In the genomic region with DNA sequence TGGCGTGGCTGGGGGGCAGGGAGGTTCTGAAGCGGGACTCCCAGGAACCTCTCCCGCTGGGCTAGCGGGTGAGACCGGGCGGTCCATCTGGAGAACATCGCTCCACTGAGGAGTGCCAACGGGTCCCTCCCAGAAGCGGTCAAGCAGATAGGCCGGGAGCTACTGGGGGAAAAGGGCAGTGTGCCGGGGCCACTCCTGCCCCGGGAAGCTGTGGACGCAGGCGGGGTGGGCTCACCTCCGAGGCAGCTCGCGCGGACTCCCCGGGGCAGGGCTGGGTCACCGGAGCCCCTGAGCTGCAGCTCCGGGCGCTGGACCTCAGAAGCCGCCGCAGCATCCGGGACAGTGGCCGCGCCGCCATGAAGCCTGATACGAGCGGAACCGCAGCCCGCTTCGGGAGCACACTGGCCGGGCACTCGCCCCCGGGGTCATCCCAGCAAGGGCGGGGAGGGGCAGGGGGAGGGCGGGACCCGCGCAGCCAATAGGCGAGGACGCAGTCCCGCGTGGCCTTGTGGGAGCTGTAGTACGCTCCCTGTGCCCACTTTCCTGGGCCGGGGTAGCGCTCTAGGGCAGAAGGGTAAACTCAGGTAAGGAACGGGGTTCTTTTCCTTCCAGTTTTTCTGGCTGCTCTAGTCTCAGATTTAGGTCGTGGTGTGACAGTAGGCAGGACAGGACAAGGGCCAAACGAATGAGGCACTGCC, we compare ENCODE assay signal across 8 cellular contexts. TPM values are rescaled to one million over a fixed set of nuclear protein-coding genes. Genes with fewer than 3 reads are reported as not detected.
DNase-seq lines count a peak whose midpoint lies in the region; ATAC-seq and TF ChIP-seq lines count a peak whose summit lies in the region.

Gene MOCS1, minus strand, starts transcription at position 403 of the 698 bp plus-strand sequence. Its CDS starts 45 bp downstream, at position 358.

- no peak within 1 kb of the TSS for H3K27ac Mint-ChIP-seq in activated CD4-positive, alpha-beta memory T cell treated with anti-CD3 and anti-CD28 coated beads for 36 hours
- H3K27ac Mint-ChIP-seq in activated CD4-positive, alpha-beta memory T cell treated with anti-CD3 and anti-CD28 coated beads, Interleukin-2, amount 10 ng/mL, durations not matched to agents 7 days and 5 days = no peak within 1 kb of the TSS
- peak within 1 kb of the TSS; percentile 38 to 83 (median 60) for H3K27ac Mint-ChIP-seq in brain

- H3K9me3 Mint-ChIP-seq in activated CD4-positive, alpha-beta memory T cell treated with anti-CD3 and anti-CD28 coated beads for 36 hours = no peaks in the 10 kb centered on the region
- H3K9me3 Mint-ChIP-seq in activated CD4-positive, alpha-beta memory T cell treated with anti-CD3 and anti-CD28 coated beads, Interleukin-2, amount 10 ng/mL, durations not matched to agents 7 days and 5 days = no peaks in the 10 kb centered on the region
- no peaks in the 10 kb centered on the region for H3K9me3 Mint-ChIP-seq in brain

- 1% methylated on average over 37 of the region's 50 CpGs for WGBS in prostate gland

- POLR2A ChIA-PET in activated CD4-positive, alpha-beta memory T cell treated with anti-CD3 and anti-CD28 coated beads for 36 hours (lab: Charles Lee) = no interaction called here
- POLR2A ChIA-PET in activated CD4-positive, alpha-beta memory T cell treated with anti-CD3 and anti-CD28 coated beads, Interleukin-2, amount 10 ng/mL, durations not matched to agents 7 days and 5 days (lab: Charles Lee) = no interaction called here

- peak within 1 kb of the TSS; percentile 70 for H3K9ac ChIP-seq in SK-N-MC (ENCODE audit: insufficient read length)

- TF ChIP-seq CTCF in brain (conservative IDR thresholded peaks at IDR 0.05) (no peak), prostate gland (IDR thresholded peaks at IDR 0.05) (no peak), vagina (IDR thresholded peaks at IDR 0.05) (no peak)

- H3K9me3 ChIP-seq in SK-N-MC (ENCODE audit: low read depth, low read length) = no peaks in the 10 kb centered on the region
- no peaks in the 10 kb centered on the region for H3K9me3 ChIP-seq in prostate gland
- no peaks in the 10 kb centered on the region for H3K9me3 ChIP-seq in vagina

- no peaks in the 10 kb centered on the region for H3K36me3 ChIP-seq in SK-N-MC (ENCODE audit: insufficient read depth, low read length)
- H3K36me3 ChIP-seq in prostate gland = no peaks in the 10 kb centered on the region
- H3K36me3 ChIP-seq in vagina = no peaks in the 10 kb centered on the region

- H3K4me3 Mint-ChIP-seq in activated CD4-positive, alpha-beta memory T cell treated with anti-CD3 and anti-CD28 coated beads for 36 hours = peak within 1 kb of the TSS; percentile 45
- no peak within 1 kb of the TSS for H3K4me3 Mint-ChIP-seq in activated CD4-positive, alpha-beta memory T cell treated with anti-CD3 and anti-CD28 coated beads, Interleukin-2, amount 10 ng/mL, durations not matched to agents 7 days and 5 days
- peak within 1 kb of the TSS; percentile 91 to 96 (median 92) for H3K4me3 Mint-ChIP-seq in brain

- peak; percentile 36 for DNase-seq in activated CD4-positive, alpha-beta memory T cell treated with anti-CD3 and anti-CD28 coated beads for 36 hours
- no peak for DNase-seq in activated CD4-positive, alpha-beta memory T cell treated with anti-CD3 and anti-CD28 coated beads, Interleukin-2, amount 10 ng/mL, durations not matched to agents 7 days and 5 days
- DNase-seq in SK-N-MC (ENCODE audit: low read depth, low spot score) (no peak), hypothalamus (lab: John Stamatoyannopoulos, UW) (peak; percentile 21 to 92 (median 81)), prostate gland (ENCODE audit: low spot score) (peak; percentile 59), vagina (ENCODE audit: extremely low spot score in 2 of 2) (no peak)

- H3K27me3 ChIP-seq in prostate gland (replicated peaks; ENCODE audit: insufficient read depth) (no peaks in the 10 kb centered on the region), vagina (no peaks in the 10 kb centered on the region)

- peak within 1 kb of the TSS; percentile 89 for H3K4me3 ChIP-seq in SK-N-MC
- H3K4me3 ChIP-seq in prostate gland = peak within 1 kb of the TSS; percentile 57 to 59
- peak within 1 kb of the TSS; percentile 69 to 73 for H3K4me3 ChIP-seq in vagina

- H3K4me1 Mint-ChIP-seq in activated CD4-positive, alpha-beta memory T cell treated with anti-CD3 and anti-CD28 coated beads for 36 hours (ENCODE audit: low read depth) = peaks cover 2% of the 10 kb centered on the region
- H3K4me1 Mint-ChIP-seq in activated CD4-positive, alpha-beta memory T cell treated with anti-CD3 and anti-CD28 coated beads, Interleukin-2, amount 10 ng/mL, durations not matched to agents 7 days and 5 days = no peaks in the 10 kb centered on the region
- peaks cover 53% of the 10 kb centered on the region for H3K4me1 Mint-ChIP-seq in brain

- no peak for ATAC-seq in HG03565 (IDR thresholded peaks at IDR 0.05; ENCODE audit: unreplicated experiment)

- H3K27ac ChIP-seq in SK-N-MC = no peak within 1 kb of the TSS
- peak within 1 kb of the TSS; percentile 63 to 74 for H3K27ac ChIP-seq in prostate gland
- H3K27ac ChIP-seq in vagina = peak within 1 kb of the TSS; percentile 86

- intact Hi-C loops in activated CD4-positive, alpha-beta memory T cell treated with anti-CD3 and anti-CD28 coated beads for 36 hours (cut with micrococcal nuclease) = no loop called here
- intact Hi-C loops in prostate gland (cut with DNase I) = no loop called here
- intact Hi-C loops in vagina (cut with DNase I) = no loop called here

- TF ChIP-seq POLR2A in prostate gland (IDR thresholded peaks at IDR 0.05) (peak; percentile 40), vagina (IDR thresholded peaks at IDR 0.05) (peak in 1 of 2 donors; percentile 46)

- H3K27me3 Mint-ChIP-seq in activated CD4-positive, alpha-beta memory T cell treated with anti-CD3 and anti-CD28 coated beads for 36 hours = peaks cover 39% of the 10 kb centered on the region
- H3K27me3 Mint-ChIP-seq in activated CD4-positive, alpha-beta memory T cell treated with anti-CD3 and anti-CD28 coated beads, Interleukin-2, amount 10 ng/mL, durations not matched to agents 7 days and 5 days = peaks cover 14% of the 10 kb centered on the region
- no peaks in the 10 kb centered on the region for H3K27me3 Mint-ChIP-seq in brain

- H3K4me1 ChIP-seq in prostate gland (replicated peaks) (no peaks in the 10 kb centered on the region), vagina (peaks cover 39% of the 10 kb centered on the region)

- CTCF ChIA-PET in activated CD4-positive, alpha-beta memory T cell treated with anti-CD3 and anti-CD28 coated beads for 36 hours (lab: Charles Lee) = no interaction called here
- CTCF ChIA-PET in activated CD4-positive, alpha-beta memory T cell treated with anti-CD3 and anti-CD28 coated beads, Interleukin-2, amount 10 ng/mL, durations not matched to agents 7 days and 5 days (lab: Charles Lee) = no interaction called here

- no peaks in the 10 kb centered on the region for H3K36me3 Mint-ChIP-seq in activated CD4-positive, alpha-beta memory T cell treated with anti-CD3 and anti-CD28 coated beads for 36 hours
- no peaks in the 10 kb centered on the region for H3K36me3 Mint-ChIP-seq in activated CD4-positive, alpha-beta memory T cell treated with anti-CD3 and anti-CD28 coated beads, Interleukin-2, amount 10 ng/mL, durations not matched to agents 7 days and 5 days (ENCODE audit: low read depth)
- peaks cover 4% of the 10 kb centered on the region for H3K36me3 Mint-ChIP-seq in brain

RNA-seq across cellular contexts. Expression of gene MOCS1, which starts in this region (rescaled TPM):
- total RNA-seq in activated CD4-positive, alpha-beta memory T cell treated with anti-CD3 and anti-CD28 coated beads for 36 hours = under 1 TPM; 0.51 to 0.76 TPM
- not detected for total RNA-seq in activated CD4-positive, alpha-beta memory T cell treated with anti-CD3 and anti-CD28 coated beads, Interleukin-2, amount 10 ng/mL, durations not matched to agents 7 days and 5 days
- polyA plus RNA-seq in brain (ENCODE audit: insufficient read depth, low read depth, low replicate concordance) = 24.6 TPM
- total RNA-seq in prostate gland (10 to 100 TPM in 1 of 2 donors, 1 to 10 TPM in 1; 7.2 to 19.8 TPM), vagina (14.7 TPM)

Comparison
In these comparisons a context has a peak if more than half of its experiments do, and no peak if none do; other contexts are left out.
1. Peak in DNase-seq in activated CD4-positive, alpha-beta memory T cell treated with anti-CD3 and anti-CD28 coated beads for 36 hours; RNA of the gene not detected or under 1 TPM.
2. DNase-seq: peak in hypothalamus (51 of 51) and prostate gland (single experiment); none in activated CD4-positive, alpha-beta memory T cell treated with anti-CD3 and anti-CD28 coated beads, Interleukin-2, amount 10 ng/mL, durations not matched to agents 7 days and 5 days (single experiment), SK-N-MC (single experiment) and vagina (0 of 2).
3. H3K27ac Mint-ChIP-seq: peak in brain (5 of 5); none in activated CD4-positive, alpha-beta memory T cell treated with anti-CD3 and anti-CD28 coated beads for 36 hours (single experiment) and activated CD4-positive, alpha-beta memory T cell treated with anti-CD3 and anti-CD28 coated beads, Interleukin-2, amount 10 ng/mL, durations not matched to agents 7 days and 5 days (single experiment).
4. Peak in every context shown above with its lines, with median percentiles within 50 percentile points of each other: H3K4me3 ChIP-seq.